ENCODE assay signal across 12 cellular contexts in genomic region chr4:138977525-138977924, GRCh38. TPM values are rescaled to one million over a fixed set of nuclear protein-coding genes. Genes with fewer than 3 reads are reported as not detected.
DNase-seq lines count a peak whose midpoint lies in the region; ATAC-seq and TF ChIP-seq lines count a peak whose summit lies in the region.
"Had no signal": no experiment of that assay in that cellular context is flagged by ENCODE, and none has a peak within 500 bp of the region (broad histone marks: within the 10 kb centered on the region; RNA-seq: fewer than 3 reads in every experiment).

No MANE protein-coding gene starts in this region.

- intact Hi-C loops in naive thymus-derived CD4-positive, alpha-beta T cell (cut with micrococcal nuclease), result no loop called here
- intact Hi-C loops in uterus (cut with DNase I; ENCODE audit: low total_unique reads), result no loop called here

- DNase-seq in HuH-7 (ENCODE audit: low spot score), result peak; percentile 15
- no peak for DNase-seq in naive thymus-derived CD4-positive, alpha-beta T cell
- DNase-seq in inferior parietal cortex (ENCODE audit: extremely low spot score), result no peak
- DNase-seq in uterus, result no peak
- DNase-seq in LoVo (ENCODE audit: low spot score), result no peak
- DNase-seq in DMS 273 treated with DMSO at 0.1 percent for 48 hours (lab: John Stamatoyannopoulos, UW), result no peak
- DNase-seq: body of pancreas, hypothalamus, NCI-H1417 treated with DMSO at 0.1 percent for 48 hours had no signal

- H3K36me3 Mint-ChIP-seq in naive thymus-derived CD4-positive, alpha-beta T cell, result no peaks in the 10 kb centered on the region

- no peaks in the 10 kb centered on the region for H3K27me3 ChIP-seq in naive thymus-derived CD4-positive, alpha-beta T cell (ENCODE audit: control insufficient read depth in 2 of 2, insufficient read depth in 2 of 2, low read length in 2 of 2)
- no peaks in the 10 kb centered on the region for H3K27me3 ChIP-seq in uterus
- H3K27me3 ChIP-seq: body of pancreas had no signal

- H3K27ac ChIP-seq in naive thymus-derived CD4-positive, alpha-beta T cell (ENCODE audit: low read depth, low read length), result no peak overlapping the region
- H3K27ac ChIP-seq in uterus, result no peak overlapping the region
- H3K27ac ChIP-seq: body of pancreas, VCaP had no signal

- peak; percentile 90 for ATAC-seq in GM19025 (IDR thresholded peaks at IDR 0.05; ENCODE audit: low read depth, unreplicated experiment)
- ATAC-seq in HG02678 (IDR thresholded peaks at IDR 0.05; ENCODE audit: unreplicated experiment), result peak; percentile 92
- ATAC-seq in naive thymus-derived CD4-positive, alpha-beta T cell, result peak; percentile 68
- ATAC-seq: body of pancreas had no signal

- TF ChIP-seq CTCF in uterus (IDR thresholded peaks at IDR 0.05), result no peak

- H3K4me1 ChIP-seq in naive thymus-derived CD4-positive, alpha-beta T cell (ENCODE audit: control insufficient read depth in 2 of 2, insufficient read depth in 2 of 2, low read length in 2 of 2), result no peaks in the 10 kb centered on the region
- peaks cover 0 to 5% of the 10 kb centered on the region in 2 donors for H3K4me1 ChIP-seq in uterus
- H3K4me1 ChIP-seq: body of pancreas had no signal

- no peak overlapping the region for H3K4me3 ChIP-seq in naive thymus-derived CD4-positive, alpha-beta T cell (ENCODE audit: low read length)
- H3K4me3 ChIP-seq in uterus, result no peak overlapping the region
- H3K4me3 ChIP-seq: body of pancreas had no signal

- H3K27me3 Mint-ChIP-seq in naive thymus-derived CD4-positive, alpha-beta T cell, result peaks cover 0 to 2% (median 0%) of the 10 kb centered on the region in 5 donors

- no peak overlapping the region for H3K4me3 Mint-ChIP-seq in naive thymus-derived CD4-positive, alpha-beta T cell

- no peak for TF ChIP-seq POLR2A in uterus (IDR thresholded peaks at IDR 0.05)

- H3K9me3 Mint-ChIP-seq in naive thymus-derived CD4-positive, alpha-beta T cell, result no peaks in the 10 kb centered on the region

- POLR2A ChIA-PET in naive thymus-derived CD4-positive, alpha-beta T cell (lab: Charles Lee), result no interaction called here

- H3K27ac Mint-ChIP-seq in naive thymus-derived CD4-positive, alpha-beta T cell, result no peak overlapping the region

- H3K9me3 ChIP-seq in naive thymus-derived CD4-positive, alpha-beta T cell (ENCODE audit: control insufficient read depth in 2 of 3, low read length in 3 of 3), result no peaks in the 10 kb centered on the region
- no peaks in the 10 kb centered on the region for H3K9me3 ChIP-seq in uterus
- H3K9me3 ChIP-seq: body of pancreas had no signal

- H3K36me3 ChIP-seq in naive thymus-derived CD4-positive, alpha-beta T cell (ENCODE audit: control insufficient read depth in 2 of 3, insufficient read depth in 3 of 3, low read length in 3 of 3), result no peaks in the 10 kb centered on the region
- H3K36me3 ChIP-seq in uterus, result no peaks in the 10 kb centered on the region

- peaks cover 0 to 3% (median 0%) of the 10 kb centered on the region in 7 donors for H3K4me1 Mint-ChIP-seq in naive thymus-derived CD4-positive, alpha-beta T cell

- CTCF ChIA-PET in naive thymus-derived CD4-positive, alpha-beta T cell (lab: Charles Lee), result no interaction called here

RNA-seq across cellular contexts. Expression of gene NOCT, which starts 38.1 kb away (rescaled TPM):
- total RNA-seq in naive thymus-derived CD4-positive, alpha-beta T cell, result 10 to 100 TPM in 2 of 5 experiments, 1 to 10 TPM in 3; 1.6 to 33.7 (median 8.8) TPM
- under 1 TPM; 0.12 to 0.91 TPM for polyA plus RNA-seq in naive thymus-derived CD4-positive, alpha-beta T cell
- total RNA-seq in uterus, result 1 to 10 TPM in 3 of 4 donors, not detected in 1; 2.3 to 7.4 (median 2.7) TPM
